In the genomic region with DNA sequence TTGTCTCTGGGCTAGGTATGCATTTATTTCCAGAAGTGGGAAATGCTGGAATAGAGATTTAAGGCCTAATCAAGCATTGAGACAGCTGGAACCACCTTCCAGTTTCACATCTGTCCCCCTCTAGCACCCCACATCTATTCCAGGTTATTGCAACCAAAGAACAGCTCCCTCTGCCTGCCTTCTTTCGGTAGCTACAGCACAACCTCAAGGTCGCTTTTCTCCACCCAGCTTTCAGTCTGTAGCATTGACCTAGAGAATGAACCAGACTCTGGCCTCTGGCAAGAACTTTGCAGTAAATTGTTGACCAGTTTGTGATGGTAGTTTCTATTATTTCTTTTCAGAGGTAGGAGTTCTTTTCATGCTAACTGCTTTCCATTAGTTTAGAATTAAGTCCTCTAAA, we compare ENCODE assay signal across 20 cellular contexts.
DNase-seq lines count a peak whose midpoint lies in the region; ATAC-seq, FAIRE-seq and TF ChIP-seq lines count a peak whose summit lies in the region.
"Had no signal": no experiment of that assay in that cellular context is flagged by ENCODE, and none has a peak within 500 bp of the region (broad histone marks: within the 10 kb centered on the region; RNA-seq: fewer than 3 reads in every experiment).

No MANE protein-coding gene starts in this region.

- H3K27me3 Mint-ChIP-seq in WTC11 (ENCODE audit: low read depth) = peaks cover 12% of the 10 kb centered on the region
- peaks cover 6% of the 10 kb centered on the region for H3K27me3 Mint-ChIP-seq in activated T-helper 1 cell treated with anti-CD3 and anti-CD28 coated beads, Interleukin-12 subunit alpha, Interleukin-12 subunit beta, Interleukin-2, Interleukin-4 antibody, amounts not matched to agents 30 ng/mL and 10 ng/mL and 1 ng/mL, durations not matched to agents 14 hours and 24 hours and 36 hours (ENCODE audit: insufficient read depth)

- H3K27me3 ChIP-seq in A673 (replicated peaks; ENCODE audit: insufficient read depth, low read depth, low read length, poor library complexity) = no peaks in the 10 kb centered on the region
- H3K27me3 ChIP-seq: BLaER1, gastrocnemius medialis, SJSA1, tibial artery had no signal

- POLR2A ChIA-PET in A673 (lab: Charles Lee; ENCODE audit: low non-redundant PET) (no interaction called here), WTC11 (lab: Charles Lee) (no interaction called here)

- no peaks in the 10 kb centered on the region for H3K4me1 ChIP-seq in A673 (ENCODE audit: insufficient read depth, low read length, poor library complexity, severe bottlenecking)
- H3K4me1 ChIP-seq in kidney (ENCODE audit: control insufficient read depth in 1 of 2, insufficient read depth in 1 of 2, low read depth in 1 of 2, low read length in 2 of 2) = no peaks in the 10 kb centered on the region
- H3K4me1 ChIP-seq: BLaER1, gastrocnemius medialis, prostate gland, SJSA1 had no signal

- no peak for DNase-seq in A673 (ENCODE audit: low spot score)
- DNase-seq in WTC11 (ENCODE audit: low spot score) = peak; percentile 23
- DNase-seq in kidney = no peak
- no peak for DNase-seq in NCI-H2081 treated with DMSO at 0.1 percent for 48 hours (lab: John Stamatoyannopoulos, UW)
- no peak for DNase-seq in NOMO-1 (lab: John Stamatoyannopoulos, UW; ENCODE audit: unreplicated experiment in 2 of 2)
- DNase-seq in SIG-M5 (lab: John Stamatoyannopoulos, UW) = no peak
- DNase-seq in activated T-helper 1 cell treated with anti-CD3 and anti-CD28 coated beads, Interleukin-12 subunit alpha, Interleukin-12 subunit beta, Interleukin-2, Interleukin-4 antibody, amounts not matched to agents 30 ng/mL and 10 ng/mL and 1 ng/mL, durations not matched to agents 14 hours and 24 hours and 36 hours (ENCODE audit: low spot score) = no peak
- DNase-seq: activated CD8-positive, alpha-beta T cell treated with anti-CD3 and anti-CD28 coated beads, Interleukin-2, amount 10 ng/mL, durations not matched to agents 7 days and 5 days; activated effector memory CD4-positive, alpha-beta T cell treated with anti-CD3 and anti-CD28 coated beads, Interleukin-2, amount 50 U/mL, for 16 hours; effector CD4-positive, alpha-beta T cell; gastrocnemius medialis; IMR-90; islet precursor cell; NCI-H146; NCI-H526 treated with DMSO at 0.1 percent for 48 hours; tibial artery had no signal

- no peaks in the 10 kb centered on the region for H3K9me3 Mint-ChIP-seq in WTC11
- no peaks in the 10 kb centered on the region for H3K9me3 Mint-ChIP-seq in activated T-helper 1 cell treated with anti-CD3 and anti-CD28 coated beads, Interleukin-12 subunit alpha, Interleukin-12 subunit beta, Interleukin-2, Interleukin-4 antibody, amounts not matched to agents 30 ng/mL and 10 ng/mL and 1 ng/mL, durations not matched to agents 14 hours and 24 hours and 36 hours

- no peaks in the 10 kb centered on the region for H3K36me3 ChIP-seq in A673 (ENCODE audit: insufficient read depth, low read length, poor library complexity, severe bottlenecking)
- no peaks in the 10 kb centered on the region for H3K36me3 ChIP-seq in kidney (ENCODE audit: control insufficient read depth in 1 of 2, insufficient read depth in 2 of 2, low read length in 2 of 2)
- H3K36me3 ChIP-seq: BLaER1, gastrocnemius medialis, prostate gland, SJSA1, tibial artery had no signal

- H3K9me3 ChIP-seq in A673 (ENCODE audit: low read depth, low read length, poor library complexity, severe bottlenecking) (no peaks in the 10 kb centered on the region), kidney (ENCODE audit: control insufficient read depth in 1 of 2, low read length in 2 of 2) (no peaks in the 10 kb centered on the region)
- H3K9me3 ChIP-seq: BLaER1, gastrocnemius medialis, prostate gland, SJSA1, tibial artery had no signal

- H3K36me3 Mint-ChIP-seq in WTC11 = no peaks in the 10 kb centered on the region
- no peaks in the 10 kb centered on the region for H3K36me3 Mint-ChIP-seq in activated T-helper 1 cell treated with anti-CD3 and anti-CD28 coated beads, Interleukin-12 subunit alpha, Interleukin-12 subunit beta, Interleukin-2, Interleukin-4 antibody, amounts not matched to agents 30 ng/mL and 10 ng/mL and 1 ng/mL, durations not matched to agents 14 hours and 24 hours and 36 hours (ENCODE audit: low read depth)

- no peak overlapping the region for H3K27ac Mint-ChIP-seq in WTC11
- H3K27ac Mint-ChIP-seq in activated T-helper 1 cell treated with anti-CD3 and anti-CD28 coated beads, Interleukin-12 subunit alpha, Interleukin-12 subunit beta, Interleukin-2, Interleukin-4 antibody, amounts not matched to agents 30 ng/mL and 10 ng/mL and 1 ng/mL, durations not matched to agents 14 hours and 24 hours and 36 hours = no peak overlapping the region
- H3K27ac Mint-ChIP-seq: activated CD8-positive, alpha-beta T cell treated with anti-CD3 and anti-CD28 coated beads, Interleukin-2, amount 10 ng/mL, durations not matched to agents 7 days and 5 days had no signal

- H3K27ac ChIP-seq in A673 (ENCODE audit: low read depth, low read length, poor library complexity, severe bottlenecking) (no peak overlapping the region), kidney (ENCODE audit: low read depth in 2 of 2, low read length in 2 of 2) (no peak overlapping the region)
- H3K27ac ChIP-seq: BLaER1, gastrocnemius medialis, prostate gland, SJSA1, tibial artery had no signal

- TF ChIP-seq CTCF in A673 (conservative IDR thresholded peaks at IDR 0.05; ENCODE audit: low read depth, low read length) = peak; percentile 44; the same call in 1 of the 2 replicates
- TF ChIP-seq CTCF in GM12872 (IDR thresholded peaks at IDR 0.05; ENCODE audit: insufficient read depth, low read depth, low read length) = peak; percentile 21; the same call in 2 of the 3 replicates
- no peak for TF ChIP-seq CTCF in WTC11 (IDR thresholded peaks at IDR 0.05)
- TF ChIP-seq CTCF in kidney (IDR thresholded peaks at IDR 0.05; ENCODE audit: borderline replicate concordance, extremely low read depth, insufficient read depth) = peak; percentile 31

- no peak overlapping the region for H3K4me3 Mint-ChIP-seq in WTC11
- H3K4me3 Mint-ChIP-seq in activated T-helper 1 cell treated with anti-CD3 and anti-CD28 coated beads, Interleukin-12 subunit alpha, Interleukin-12 subunit beta, Interleukin-2, Interleukin-4 antibody, amounts not matched to agents 30 ng/mL and 10 ng/mL and 1 ng/mL, durations not matched to agents 14 hours and 24 hours and 36 hours = no peak overlapping the region
- H3K4me3 Mint-ChIP-seq: activated CD8-positive, alpha-beta T cell treated with anti-CD3 and anti-CD28 coated beads, Interleukin-2, amount 10 ng/mL, durations not matched to agents 7 days and 5 days had no signal

- H3K4me3 ChIP-seq in A673 (ENCODE audit: low read depth, low read length, poor library complexity, severe bottlenecking) = no peak overlapping the region
- H3K4me3 ChIP-seq in kidney (ENCODE audit: low read length in 2 of 2) = no peak overlapping the region
- H3K4me3 ChIP-seq: BLaER1, gastrocnemius medialis, prostate gland, SJSA1, tibial artery had no signal

- CTCF ChIA-PET in A673 (lab: Charles Lee) (no interaction called here), WTC11 (lab: Charles Lee) (interaction anchor here (0.6 to 3.3 kb wide), 16 partner anchors 14 to 305 kb away, joined by 3 to 55 read pairs (median 4); no protein-coding TSS in a partner anchor)

- no TSS peak for BruUV-seq in A673 (replicated peaks; lab: Mats Ljungman, UMichigan)

- H3K4me1 Mint-ChIP-seq in WTC11 = peaks cover 39% of the 10 kb centered on the region
- H3K4me1 Mint-ChIP-seq in activated T-helper 1 cell treated with anti-CD3 and anti-CD28 coated beads, Interleukin-12 subunit alpha, Interleukin-12 subunit beta, Interleukin-2, Interleukin-4 antibody, amounts not matched to agents 30 ng/mL and 10 ng/mL and 1 ng/mL, durations not matched to agents 14 hours and 24 hours and 36 hours (ENCODE audit: low read depth) = no peaks in the 10 kb centered on the region

- intact Hi-C loops in A673 (cut with micrococcal nuclease; ENCODE audit: unreplicated experiment) = no loop called here
- intact Hi-C loops in kidney (cut with DNase I) = no loop called here
- intact Hi-C loops in activated T-helper 1 cell treated with anti-CD3 and anti-CD28 coated beads, Interleukin-12 subunit alpha, Interleukin-12 subunit beta, Interleukin-2, Interleukin-4 antibody, amounts not matched to agents 30 ng/mL and 10 ng/mL and 1 ng/mL, durations not matched to agents 14 hours and 24 hours and 36 hours (cut with micrococcal nuclease) = no loop called here

- no peak overlapping the region for H3K9ac ChIP-seq in kidney (ENCODE audit: low read length in 2 of 2)
- H3K9ac ChIP-seq: BLaER1 had no signal

- no peak for FAIRE-seq in kidney (lab: Jason Lieb, UNC)

- peak; percentile 54 for ATAC-seq in WTC11
- ATAC-seq: activated CD8-positive, alpha-beta T cell treated with anti-CD3 and anti-CD28 coated beads, Interleukin-2, amount 10 ng/mL, durations not matched to agents 7 days and 5 days; gastrocnemius medialis had no signal

TF ChIP-seq in WTC11, 78 proteins besides CTCF, POLR2A, EP300 and RAD21 (continues in another document):
- TF ChIP-seq TEAD1 (CRISPR knock-in tag; IDR thresholded peaks at IDR 0.05) = no peak
- TF ChIP-seq ZNF671 (CRISPR knock-in tag; IDR thresholded peaks at IDR 0.05) = no peak
- TF ChIP-seq CREB1 (CRISPR knock-in tag; IDR thresholded peaks at IDR 0.05) = no peak
- TF ChIP-seq, protein P1, sequence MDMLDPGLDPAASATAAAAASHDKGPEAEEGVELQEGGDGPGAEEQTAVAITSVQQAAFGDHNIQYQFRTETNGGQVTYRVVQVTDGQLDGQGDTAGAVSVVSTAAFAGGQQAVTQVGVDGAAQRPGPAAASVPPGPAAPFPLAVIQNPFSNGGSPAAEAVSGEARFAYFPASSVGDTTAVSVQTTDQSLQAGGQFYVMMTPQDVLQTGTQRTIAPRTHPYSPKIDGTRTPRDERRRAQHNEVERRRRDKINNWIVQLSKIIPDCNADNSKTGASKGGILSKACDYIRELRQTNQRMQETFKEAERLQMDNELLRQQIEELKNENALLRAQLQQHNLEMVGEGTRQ (CRISPR knock-in tag; IDR thresholded peaks at IDR 0.05) = no peak
- no peak for TF ChIP-seq OVOL2 (CRISPR knock-in tag; IDR thresholded peaks at IDR 0.05; ENCODE audit: borderline replicate concordance)
- TF ChIP-seq ETV6 (CRISPR knock-in tag; IDR thresholded peaks at IDR 0.05) = no peak
